In genomic region chr2:143468341-143468888, GRCh38 we compare ENCODE assay signal across 10 cellular contexts.
DNase-seq lines count a peak whose midpoint lies in the region; ATAC-seq and TF ChIP-seq lines count a peak whose summit lies in the region.
"Had no signal": no experiment of that assay in that cellular context is flagged by ENCODE, and none has a peak within 500 bp of the region (broad histone marks: within the 10 kb centered on the region; RNA-seq: fewer than 3 reads in every experiment).

No MANE protein-coding gene starts in this region.

- CTCF ChIA-PET in GM10248 (lab: Yijun Ruan, JAX): no interaction called here

- no peaks in the 10 kb centered on the region for H3K4me1 ChIP-seq in left lung
- H3K4me1 ChIP-seq: transverse colon had no signal

- H3K4me3 ChIP-seq in left lung: no peak overlapping the region
- H3K4me3 ChIP-seq: K562, transverse colon had no signal

- no peaks in the 10 kb centered on the region for H3K36me3 ChIP-seq in left lung
- H3K36me3 ChIP-seq: transverse colon had no signal

- DNase-seq in GM10248 (ENCODE audit: extremely low spot score): peak; percentile 22
- no peak for DNase-seq in left lung
- DNase-seq in NCI-H1417 treated with DMSO at 0.1 percent for 48 hours (lab: John Stamatoyannopoulos, UW): no peak
- no peak for DNase-seq in H4 (ENCODE audit: low spot score)
- no peak for DNase-seq in pons (ENCODE audit: low spot score)
- DNase-seq: transverse colon had no signal

- POLR2A ChIA-PET in GM10248 (lab: Yijun Ruan, JAX): no interaction called here

- no peaks in the 10 kb centered on the region for H3K27me3 ChIP-seq in left lung
- H3K27me3 ChIP-seq: transverse colon had no signal

- intact Hi-C loops in left lung (cut with DNase I): no loop called here

- no peak overlapping the region for H3K27ac ChIP-seq in left lung
- H3K27ac ChIP-seq: transverse colon had no signal

- TF ChIP-seq CTCF in GM10248 (IDR thresholded peaks at IDR 0.05; ENCODE audit: control extremely low read depth, extremely low read depth, low read depth, missing control alignments): no peak
- no peak for TF ChIP-seq CTCF in left lung (IDR thresholded peaks at IDR 0.05)

- ATAC-seq in GM18907 (IDR thresholded peaks at IDR 0.05; ENCODE audit: unreplicated experiment): peak; percentile 80
- peak; percentile 89 for ATAC-seq in HG02571 (IDR thresholded peaks at IDR 0.05; ENCODE audit: unreplicated experiment)
- peak; percentile 81 for ATAC-seq in HG03432 (IDR thresholded peaks at IDR 0.05; ENCODE audit: unreplicated experiment)
- ATAC-seq in left lung: no peak
- ATAC-seq: K562 had no signal

- no peaks in the 10 kb centered on the region for H3K9me3 ChIP-seq in left lung
- H3K9me3 ChIP-seq: transverse colon had no signal
